10 cellular contexts compared by ENCODE assay signal in the genomic region with DNA sequence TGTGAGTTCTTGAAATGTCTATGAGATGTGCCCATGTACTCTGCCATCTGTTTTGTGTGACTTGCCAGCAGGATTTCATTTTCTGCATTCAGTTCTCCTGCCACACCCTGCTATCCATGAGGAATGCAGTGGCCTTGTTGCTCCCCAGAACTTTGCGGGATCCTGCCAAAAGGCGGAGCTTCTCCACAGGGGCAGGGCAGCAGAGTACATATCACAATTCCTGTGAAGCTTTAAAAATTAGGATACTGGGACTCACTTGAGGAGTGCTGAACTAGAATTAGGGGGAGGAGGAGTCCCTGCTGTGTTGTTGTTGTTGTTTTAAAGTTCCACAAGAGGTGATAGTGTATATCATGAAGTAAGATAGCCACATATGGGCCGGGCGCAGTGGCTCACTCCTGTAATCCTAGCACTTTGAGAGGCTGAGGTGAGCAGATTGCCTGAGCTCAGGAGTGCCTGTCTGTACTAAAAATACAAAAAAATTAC.
A peak's percentile ranks its signal among the peaks of the same experiment; 100 is the strongest.
DNase-seq lines count a peak whose midpoint lies in the region; ATAC-seq and TF ChIP-seq lines count a peak whose summit lies in the region.
"Had no signal": no experiment of that assay in that cellular context is flagged by ENCODE, and none has a peak within 500 bp of the region (broad histone marks: within the 10 kb centered on the region; RNA-seq: fewer than 3 reads in every experiment).

No MANE protein-coding gene starts in this region.

- peak; percentile 75 for ATAC-seq in left colon
- ATAC-seq in upper lobe of right lung, result peak; percentile 82
- ATAC-seq: stimulated activated naive B cell treated with anti-CD40 and anti-IgM and Interleukin-4, amounts not matched to agents 10 μg/mL and 1 μg/mL and 100 μg/mL, for 72 hours had no signal

- 39% methylated on average over 4 of the region's 4 CpGs for WGBS in mammary epithelial cell (ENCODE audit: low coverage, missing lambda C conversion rate)

- H3K4me1 ChIP-seq in mammary epithelial cell (ENCODE audit: insufficient read depth, low read length) (peaks cover 56% of the 10 kb centered on the region), upper lobe of right lung (peaks cover 44% of the 10 kb centered on the region)

- intact Hi-C loops in mammary epithelial cell (cut with micrococcal nuclease), result no loop called here
- intact Hi-C loops in left colon (cut with DNase I, micrococcal nuclease), result no loop called here
- intact Hi-C loops in upper lobe of right lung (cut with DNase I), result no loop called here
- intact Hi-C loops in posterior cingulate gyrus (cut with DNase I), result no loop called here

- dilution Hi-C loops in mammary epithelial cell (cut with HindIII; ENCODE audit: low sequenced_read_pairs), result no loop called here

- H2AFZ ChIP-seq in mammary epithelial cell (ENCODE audit: low read depth, low read length), result no peak overlapping the region

- H3K36me3 ChIP-seq in mammary epithelial cell (ENCODE audit: insufficient read depth, low read length), result no peaks in the 10 kb centered on the region
- H3K36me3 ChIP-seq in upper lobe of right lung, result no peaks in the 10 kb centered on the region

- no peak overlapping the region for H3K4me3 ChIP-seq in mammary epithelial cell (replicated peaks in 1 of 3; ENCODE audit: insufficient read depth in 1 of 3, low read depth in 2 of 3, low read length in 3 of 3)
- no peak overlapping the region for H3K4me3 ChIP-seq in upper lobe of right lung

- no peak for TF ChIP-seq CTCF in mammary epithelial cell (conservative IDR thresholded peaks at IDR 0.05 in 1 of 2, IDR thresholded peaks at IDR 0.05 in 1 of 2; ENCODE audit: extremely low read depth in 1 of 2, insufficient read depth in 1 of 2, low read depth in 1 of 2, low read length in 2 of 2)
- no peak for TF ChIP-seq CTCF in upper lobe of right lung (IDR thresholded peaks at IDR 0.05)

- CTCF ChIA-PET in mammary epithelial cell (lab: Charles Lee; ENCODE audit: low non-redundant PET), result no interaction called here

- H3K9me3 ChIP-seq in mammary epithelial cell (replicated peaks; ENCODE audit: insufficient read depth, low read length), result no peaks in the 10 kb centered on the region
- no peaks in the 10 kb centered on the region for H3K9me3 ChIP-seq in upper lobe of right lung

- no peaks in the 10 kb centered on the region for H4K20me1 ChIP-seq in mammary epithelial cell (ENCODE audit: insufficient read depth, low read length)

- H3K4me2 ChIP-seq in mammary epithelial cell (ENCODE audit: insufficient read depth, low read depth, low read length), result peak overlapping the region; percentile 78

- H3K27me3 ChIP-seq in mammary epithelial cell (ENCODE audit: insufficient read depth, low read length) (no peaks in the 10 kb centered on the region), upper lobe of right lung (no peaks in the 10 kb centered on the region)

- H3K9ac ChIP-seq in mammary epithelial cell (ENCODE audit: insufficient read depth, low read length), result no peak overlapping the region

- DNase-seq in mammary epithelial cell (no peak), left colon (no peak), upper lobe of right lung (no peak), posterior cingulate gyrus (no peak), NCI-H82 (lab: John Stamatoyannopoulos, UW) (no peak), SKM-1 treated with dmso at 0.1 percent for 144 hours (lab: John Stamatoyannopoulos, UW; ENCODE audit: unreplicated experiment) (no peak)
- DNase-seq: activated T-cell treated with anti-CD3 and anti-CD28 coated beads for 4 hours; NCI-H2029 treated with DMSO at 0.1 percent for 48 hours; stimulated activated naive B cell treated with anti-CD40 and anti-IgM and Interleukin-4, amounts not matched to agents 10 μg/mL and 1 μg/mL and 100 μg/mL, for 72 hours had no signal

- peak overlapping the region; percentile 40 for H3K27ac ChIP-seq in mammary epithelial cell (ENCODE audit: insufficient read depth, low read depth, low read length)
- peak overlapping the region; percentile 52 for H3K27ac ChIP-seq in upper lobe of right lung

- in situ Hi-C loops in mammary epithelial cell (cut with MboI; ENCODE audit: low sequenced_read_pairs in 2 of 2), result loop anchor here in 1 of 2 donors (5.0 kb wide), 1 partner anchor 77 kb away; no protein-coding TSS in a partner anchor

- no TSS peak for BruUV-seq in mammary epithelial cell (replicated peaks; lab: Mats Ljungman, UMichigan)

- peak; percentile 83 for TF ChIP-seq EP300 in Ishikawa (IDR thresholded peaks at IDR 0.05; ENCODE audit: borderline replicate concordance)

- TF ChIP-seq RAD21 in Ishikawa (IDR thresholded peaks at IDR 0.05; ENCODE audit: low read depth), result peak; percentile 9; the same call in 1 of the 2 replicates

- H3K79me2 ChIP-seq in mammary epithelial cell (ENCODE audit: insufficient read depth, low read length), result peaks cover 96% of the 10 kb centered on the region

TF ChIP-seq in Ishikawa, 13 proteins besides CTCF, POLR2A, EP300 and RAD21:
- no peak for TF ChIP-seq ZBTB7A (IDR thresholded peaks at IDR 0.05; ENCODE audit: low read depth)
- no peak for TF ChIP-seq CREB1 (IDR thresholded peaks at IDR 0.05; ENCODE audit: low read depth)
- peak; percentile 55; the same call in 1 of the 2 replicates for TF ChIP-seq YY1 (IDR thresholded peaks at IDR 0.05; ENCODE audit: low read depth)
- peak; percentile 84 for TF ChIP-seq NFIC (IDR thresholded peaks at IDR 0.05)
- TF ChIP-seq TAF1 (IDR thresholded peaks at IDR 0.05; ENCODE audit: low read depth), result no peak
- TF ChIP-seq EGR1 (IDR thresholded peaks at IDR 0.05), result no peak
- peak; percentile 90 for TF ChIP-seq TEAD4 (IDR thresholded peaks at IDR 0.05)
- TF ChIP-seq, protein P1, sequence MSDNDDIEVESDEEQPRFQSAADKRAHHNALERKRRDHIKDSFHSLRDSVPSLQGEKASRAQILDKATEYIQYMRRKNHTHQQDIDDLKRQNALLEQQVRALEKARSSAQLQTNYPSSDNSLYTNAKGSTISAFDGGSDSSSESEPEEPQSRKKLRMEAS (IDR thresholded peaks at IDR 0.05), result peak; percentile 40
- no peak; the same call in 1 of the 2 replicates for TF ChIP-seq FOXM1 (IDR thresholded peaks at IDR 0.05; ENCODE audit: borderline replicate concordance, low read depth)
- TF ChIP-seq, protein P2, sequence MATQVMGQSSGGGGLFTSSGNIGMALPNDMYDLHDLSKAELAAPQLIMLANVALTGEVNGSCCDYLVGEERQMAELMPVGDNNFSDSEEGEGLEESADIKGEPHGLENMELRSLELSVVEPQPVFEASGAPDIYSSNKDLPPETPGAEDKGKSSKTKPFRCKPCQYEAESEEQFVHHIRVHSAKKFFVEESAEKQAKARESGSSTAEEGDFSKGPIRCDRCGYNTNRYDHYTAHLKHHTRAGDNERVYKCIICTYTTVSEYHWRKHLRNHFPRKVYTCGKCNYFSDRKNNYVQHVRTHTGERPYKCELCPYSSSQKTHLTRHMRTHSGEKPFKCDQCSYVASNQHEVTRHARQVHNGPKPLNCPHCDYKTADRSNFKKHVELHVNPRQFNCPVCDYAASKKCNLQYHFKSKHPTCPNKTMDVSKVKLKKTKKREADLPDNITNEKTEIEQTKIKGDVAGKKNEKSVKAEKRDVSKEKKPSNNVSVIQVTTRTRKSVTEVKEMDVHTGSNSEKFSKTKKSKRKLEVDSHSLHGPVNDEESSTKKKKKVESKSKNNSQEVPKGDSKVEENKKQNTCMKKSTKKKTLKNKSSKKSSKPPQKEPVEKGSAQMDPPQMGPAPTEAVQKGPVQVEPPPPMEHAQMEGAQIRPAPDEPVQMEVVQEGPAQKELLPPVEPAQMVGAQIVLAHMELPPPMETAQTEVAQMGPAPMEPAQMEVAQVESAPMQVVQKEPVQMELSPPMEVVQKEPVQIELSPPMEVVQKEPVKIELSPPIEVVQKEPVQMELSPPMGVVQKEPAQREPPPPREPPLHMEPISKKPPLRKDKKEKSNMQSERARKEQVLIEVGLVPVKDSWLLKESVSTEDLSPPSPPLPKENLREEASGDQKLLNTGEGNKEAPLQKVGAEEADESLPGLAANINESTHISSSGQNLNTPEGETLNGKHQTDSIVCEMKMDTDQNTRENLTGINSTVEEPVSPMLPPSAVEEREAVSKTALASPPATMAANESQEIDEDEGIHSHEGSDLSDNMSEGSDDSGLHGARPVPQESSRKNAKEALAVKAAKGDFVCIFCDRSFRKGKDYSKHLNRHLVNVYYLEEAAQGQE (IDR thresholded peaks at IDR 0.05; ENCODE audit: low read depth), result no peak
- TF ChIP-seq, protein P3, sequence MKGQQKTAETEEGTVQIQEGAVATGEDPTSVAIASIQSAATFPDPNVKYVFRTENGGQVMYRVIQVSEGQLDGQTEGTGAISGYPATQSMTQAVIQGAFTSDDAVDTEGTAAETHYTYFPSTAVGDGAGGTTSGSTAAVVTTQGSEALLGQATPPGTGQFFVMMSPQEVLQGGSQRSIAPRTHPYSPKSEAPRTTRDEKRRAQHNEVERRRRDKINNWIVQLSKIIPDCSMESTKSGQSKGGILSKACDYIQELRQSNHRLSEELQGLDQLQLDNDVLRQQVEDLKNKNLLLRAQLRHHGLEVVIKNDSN (IDR thresholded peaks at IDR 0.05), result no peak
- peak; percentile 84 for TF ChIP-seq TCF12 (IDR thresholded peaks at IDR 0.05; ENCODE audit: low read depth)
- 0 out of 2 replicates have a peak, but pooled peaks have one; percentile 2 for TF ChIP-seq CEBPB (IDR thresholded peaks at IDR 0.05)
